In genomic region chr6:109912136-109912535, GRCh38 we compare ENCODE assay signal across 1 cellular context.
TF ChIP-seq lines count a peak whose summit lies in the region.

No MANE protein-coding gene starts in this region.

TF ChIP-seq in GM23338, 12 proteins besides CTCF, POLR2A, EP300 and RAD21 (continued from another document):
- no peak for TF ChIP-seq ZNF462 (CRISPR knock-in tag; IDR thresholded peaks at IDR 0.05)
- TF ChIP-seq JUNB (IDR thresholded peaks at IDR 0.05; ENCODE audit: unreplicated experiment): no peak
- no peak for TF ChIP-seq CREB1 (CRISPR knock-in tag; IDR thresholded peaks at IDR 0.05; ENCODE audit: low read depth)
- TF ChIP-seq NANOG (IDR thresholded peaks at IDR 0.05; ENCODE audit: borderline replicate concordance): no peak
- TF ChIP-seq POLR2AphosphoS5 (IDR thresholded peaks at IDR 0.05; ENCODE audit: low read depth): no peak
- TF ChIP-seq EZH2phosphoT487 (IDR thresholded peaks at IDR 0.05; ENCODE audit: unreplicated experiment): no peak
- no peak for TF ChIP-seq STAT1 (IDR thresholded peaks at IDR 0.05; ENCODE audit: unreplicated experiment)
